Comparison of ENCODE assay signal across 8 cellular contexts in genomic region chr4:7070729-7071511, GRCh38. TPM values are rescaled to one million over a fixed set of nuclear protein-coding genes. Genes with fewer than 3 reads are reported as not detected.
A peak's percentile ranks its signal among the peaks of the same experiment; 100 is the strongest.
DNase-seq lines count a peak whose midpoint lies in the region; ATAC-seq, FAIRE-seq and TF ChIP-seq lines count a peak whose summit lies in the region.

No MANE protein-coding gene starts in this region.

- peaks cover 17% of the 10 kb centered on the region for H3K4me1 ChIP-seq in OCI-LY3 (ENCODE audit: low read length)
- peaks cover 17 to 35% (median 32%) of the 10 kb centered on the region in 4 donors for H3K4me1 ChIP-seq in esophagus muscularis mucosa

- intact Hi-C loops in CD14-positive monocyte (cut with micrococcal nuclease) (loop anchor here (2.0 to 5.0 kb wide), 3 partner anchors 84 to 354 kb away; partner anchors contain the start of gene BLOC1S4 (in 1 of the 2)), esophagus muscularis mucosa (cut with DNase I) (loop anchor here (1.0 to 5.0 kb wide), 3 partner anchors 27 to 354 kb away; partner anchors contain the start of gene BLOC1S4), natural killer cell (cut with micrococcal nuclease) (loop anchor here (1.0 kb wide), 2 partner anchors 97 to 351 kb away; no protein-coding TSS in a partner anchor)

- peak; percentile 81 for DNase-seq in CD14-positive monocyte (ENCODE audit: low spot score)
- DNase-seq in GM19239 (ENCODE audit: insufficient read length, low spot score): peak; percentile 66
- DNase-seq in activated T-cell treated with anti-CD3 and anti-CD28 coated beads for 24 hours (ENCODE audit: low read depth): peak; percentile 80
- peak; percentile 95 for DNase-seq in esophagus muscularis mucosa (ENCODE audit: extremely low spot score)
- DNase-seq in natural killer cell: peak; percentile 79
- peak; percentile 74 for DNase-seq in stimulated activated naive B cell treated with anti-CD40 and anti-IgM and Interleukin-4, amounts not matched to agents 10 μg/mL and 1 μg/mL and 100 μg/mL, for 72 hours

- ATAC-seq in natural killer cell: peak; percentile 24 to 45 (median 30)
- peak; percentile 38 to 51 for ATAC-seq in stimulated activated naive B cell treated with anti-CD40 and anti-IgM and Interleukin-4, amounts not matched to agents 10 μg/mL and 1 μg/mL and 100 μg/mL, for 72 hours (replicated peaks)

- no peak overlapping the region for H3K9ac ChIP-seq in OCI-LY3 (ENCODE audit: low read length)

- peaks cover 10% of the 10 kb centered on the region for H4K20me1 ChIP-seq in OCI-LY3 (ENCODE audit: insufficient read depth, low read length)

- peak overlapping the region; percentile 35; the same call in 1 of the 2 replicates for H3K4me3 ChIP-seq in OCI-LY3 (ENCODE audit: low read length)
- no peak overlapping the region for H3K4me3 ChIP-seq in esophagus muscularis mucosa

- H3K79me2 ChIP-seq in OCI-LY3 (ENCODE audit: low read length): peaks cover 20% of the 10 kb centered on the region

- H3K27me3 Mint-ChIP-seq in CD14-positive monocyte (ENCODE audit: low read depth in 3 of 3) (peaks cover 16 to 32% (median 26%) of the 10 kb centered on the region in 3 donors), IgD-negative memory B cell (no peaks in the 10 kb centered on the region), natural killer cell (ENCODE audit: low read depth in 2 of 2) (peaks cover 3 to 10% of the 10 kb centered on the region in 2 donors)
- peaks cover 10% of the 10 kb centered on the region in 2 donors for H3K27me3 Mint-ChIP-seq in stimulated activated naive B cell treated with anti-CD40 and anti-IgM and Interleukin-4, amounts not matched to agents 10 μg/mL and 1 μg/mL and 100 μg/mL, for 72 hours

- H2AFZ ChIP-seq in OCI-LY3 (ENCODE audit: low read depth, low read length): peak overlapping the region; percentile 81; the same call in 1 of the 2 replicates

- peaks cover 1 to 2% of the 10 kb centered on the region in 2 donors for H3K36me3 Mint-ChIP-seq in CD14-positive monocyte
- peaks cover 2% of the 10 kb centered on the region for H3K36me3 Mint-ChIP-seq in IgD-negative memory B cell
- H3K36me3 Mint-ChIP-seq in natural killer cell: no peaks in the 10 kb centered on the region
- H3K36me3 Mint-ChIP-seq in stimulated activated naive B cell treated with anti-CD40 and anti-IgM and Interleukin-4, amounts not matched to agents 10 μg/mL and 1 μg/mL and 100 μg/mL, for 72 hours: peaks cover 5 to 8% of the 10 kb centered on the region in 2 donors

- 47% methylated on average over 21 of the region's 23 CpGs for WGBS in esophagus muscularis mucosa

- TF ChIP-seq POLR2A in esophagus muscularis mucosa (IDR thresholded peaks at IDR 0.05; ENCODE audit: low read depth): no peak

- H3K4me1 Mint-ChIP-seq in CD14-positive monocyte (peaks cover 26% of the 10 kb centered on the region), IgD-negative memory B cell (peaks cover 20 to 25% (median 21%) of the 10 kb centered on the region in 3 donors), natural killer cell (peaks cover 27 to 35% of the 10 kb centered on the region in 2 donors)
- H3K4me1 Mint-ChIP-seq in stimulated activated naive B cell treated with anti-CD40 and anti-IgM and Interleukin-4, amounts not matched to agents 10 μg/mL and 1 μg/mL and 100 μg/mL, for 72 hours: peaks cover 17 to 41% of the 10 kb centered on the region in 2 donors

- H3K27ac Mint-ChIP-seq in CD14-positive monocyte (no peak overlapping the region), IgD-negative memory B cell (peak overlapping the region in 2 of 3 donors; percentile 19 to 21), natural killer cell (no peak overlapping the region)
- H3K27ac Mint-ChIP-seq in stimulated activated naive B cell treated with anti-CD40 and anti-IgM and Interleukin-4, amounts not matched to agents 10 μg/mL and 1 μg/mL and 100 μg/mL, for 72 hours: peak overlapping the region; percentile 28

- H3K27me3 ChIP-seq in OCI-LY3 (ENCODE audit: low read depth, low read length): peaks cover 12% of the 10 kb centered on the region; the same call in 1 of the 2 replicates
- no peaks in the 10 kb centered on the region for H3K27me3 ChIP-seq in esophagus muscularis mucosa

- TF ChIP-seq CTCF in CD14-positive monocyte (IDR thresholded peaks at IDR 0.05): peak; percentile 98
- TF ChIP-seq CTCF in OCI-LY3 (IDR thresholded peaks at IDR 0.05; ENCODE audit: low read depth, low read length): peak; percentile 94
- peak; percentile 97 to 100 (median 98) for TF ChIP-seq CTCF in esophagus muscularis mucosa (IDR thresholded peaks at IDR 0.05)
- peak; percentile 96 for TF ChIP-seq CTCF in natural killer cell (IDR thresholded peaks at IDR 0.05)

- H3K9me3 Mint-ChIP-seq in CD14-positive monocyte (no peaks in the 10 kb centered on the region), IgD-negative memory B cell (no peaks in the 10 kb centered on the region), natural killer cell (no peaks in the 10 kb centered on the region)
- H3K9me3 Mint-ChIP-seq in stimulated activated naive B cell treated with anti-CD40 and anti-IgM and Interleukin-4, amounts not matched to agents 10 μg/mL and 1 μg/mL and 100 μg/mL, for 72 hours: no peaks in the 10 kb centered on the region

- H3K4me2 ChIP-seq in OCI-LY3 (ENCODE audit: low read length): peak overlapping the region; percentile 47

- H3K4me3 Mint-ChIP-seq in CD14-positive monocyte: peak overlapping the region in 1 of 2 donors; percentile 53
- H3K4me3 Mint-ChIP-seq in IgD-negative memory B cell: peak overlapping the region in 3 of 4 donors; percentile 57 to 75 (median 65)
- peak overlapping the region; percentile 37 for H3K4me3 Mint-ChIP-seq in natural killer cell
- no peak overlapping the region for H3K4me3 Mint-ChIP-seq in stimulated activated naive B cell treated with anti-CD40 and anti-IgM and Interleukin-4, amounts not matched to agents 10 μg/mL and 1 μg/mL and 100 μg/mL, for 72 hours

- H3K9me3 ChIP-seq in OCI-LY3 (ENCODE audit: insufficient read depth, low read length) (no peaks in the 10 kb centered on the region), esophagus muscularis mucosa (no peaks in the 10 kb centered on the region)

- peak; percentile 96 for FAIRE-seq in GM19239 (lab: Jason Lieb, UNC)

- H3K27ac ChIP-seq in OCI-LY3 (ENCODE audit: low read length) (no peak overlapping the region), esophagus muscularis mucosa (replicated peaks in 1 of 4) (no peak overlapping the region)

- H3K36me3 ChIP-seq in OCI-LY3 (replicated peaks; ENCODE audit: low read depth, low read length) (peaks cover 12% of the 10 kb centered on the region), esophagus muscularis mucosa (no peaks in the 10 kb centered on the region)

- TF ChIP-seq EP300 in esophagus muscularis mucosa (IDR thresholded peaks at IDR 0.05): no peak

RNA-seq across cellular contexts. Expression of gene GRPEL1, which starts 3.1 kb away (rescaled TPM):
- polyA plus RNA-seq in CD14-positive monocyte (10 to 100 TPM; 45.4 to 49.6 TPM), IgD-negative memory B cell (49.0 TPM)
- total RNA-seq in esophagus muscularis mucosa (10 to 100 TPM; 17.0 to 34.2 (median 27.5) TPM), natural killer cell (10 to 100 TPM; 20.1 to 37.8 (median 36.8) TPM)

RNA-seq across cellular contexts. Expression of gene TADA2B, which starts 27.7 kb away (rescaled TPM):
- polyA plus RNA-seq in CD14-positive monocyte: 1 to 10 TPM; 2.0 to 2.6 TPM
- polyA plus RNA-seq in IgD-negative memory B cell: 4.7 TPM
- 10 to 100 TPM; 19.9 to 31.7 (median 26.3) TPM for total RNA-seq in esophagus muscularis mucosa
- 10 to 100 TPM; 22.7 to 36.3 (median 35.9) TPM for total RNA-seq in natural killer cell

Comparison
In these comparisons a context has a peak if more than half of its experiments do, and no peak if none do; other contexts are left out.
1. H3K27ac Mint-ChIP-seq: peak in IgD-negative memory B cell (2 of 3) and stimulated activated naive B cell treated with anti-CD40 and anti-IgM and Interleukin-4, amounts not matched to agents 10 μg/mL and 1 μg/mL and 100 μg/mL, for 72 hours (single experiment); none in CD14-positive monocyte (0 of 7) and natural killer cell (0 of 2).
2. H3K4me3 Mint-ChIP-seq: peak in IgD-negative memory B cell (3 of 4) and natural killer cell (single experiment); none in stimulated activated naive B cell treated with anti-CD40 and anti-IgM and Interleukin-4, amounts not matched to agents 10 μg/mL and 1 μg/mL and 100 μg/mL, for 72 hours (0 of 2).
3. Peak in every context shown above with its lines, with median percentiles within 50 percentile points of each other: DNase-seq and CTCF ChIP-seq.